ENCODE assay signal across 7 cellular contexts in the genomic region with DNA sequence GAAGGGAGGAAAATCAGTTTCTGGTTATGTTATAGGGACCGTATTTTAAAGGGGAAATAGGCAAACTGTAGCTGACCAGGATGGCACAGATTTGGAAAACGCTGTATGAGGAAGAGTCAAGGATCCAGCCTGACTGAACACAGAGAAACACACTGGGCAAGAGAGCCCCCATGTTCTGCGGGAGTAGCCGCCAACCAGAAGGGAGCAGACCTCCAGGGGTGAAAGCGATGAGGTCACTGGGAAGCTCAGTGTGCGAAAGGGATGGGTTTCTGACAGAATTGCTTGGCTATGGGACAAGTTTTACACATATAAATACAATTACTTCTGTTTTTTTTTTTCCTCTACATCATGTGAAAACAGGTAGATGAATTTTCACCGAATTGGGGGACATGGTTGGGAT.
"Had no signal": no experiment of that assay in that cellular context is flagged by ENCODE, and none has a peak within 500 bp of the region (broad histone marks: within the 10 kb centered on the region; RNA-seq: fewer than 3 reads in every experiment).

No MANE protein-coding gene starts in this region.

- DNase-seq: GM23248, GOT3, H7, IMR-90, KG1 had no signal

- ATAC-seq: HCT116, K562 had no signal
